Comparison of ENCODE assay signal across 11 cellular contexts in the genomic region with DNA sequence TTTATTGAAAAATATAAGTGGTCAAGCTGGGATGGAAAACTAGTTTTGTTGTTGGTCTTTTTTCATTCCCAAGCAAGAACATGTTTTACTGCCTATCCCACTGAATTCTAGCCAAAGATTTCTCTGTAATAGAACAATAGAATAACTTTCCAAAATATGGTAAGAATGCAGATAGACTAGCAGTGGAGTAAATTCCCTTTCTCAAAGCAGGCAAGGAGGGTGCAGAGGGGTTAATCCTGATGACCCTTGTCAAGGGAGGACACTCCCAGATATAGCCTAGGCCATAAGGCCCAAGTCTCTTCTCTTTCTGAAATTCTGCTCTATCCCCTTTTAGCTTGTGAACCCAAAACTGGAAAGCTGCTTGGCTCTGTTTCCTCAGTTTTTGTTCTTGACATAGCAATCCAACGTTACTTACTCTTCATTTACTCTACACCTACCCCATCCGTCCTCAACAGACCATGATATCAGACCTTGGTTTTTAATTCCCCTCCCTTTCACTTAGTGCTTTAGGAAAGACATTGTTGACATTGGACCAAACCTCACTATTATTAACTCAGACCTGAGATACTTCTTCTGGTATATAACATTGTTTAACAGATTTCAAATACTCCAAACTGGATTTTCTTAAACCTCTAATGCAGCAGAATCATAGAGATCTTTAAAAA.
DNase-seq lines count a peak whose midpoint lies in the region; ATAC-seq and TF ChIP-seq lines count a peak whose summit lies in the region.
"Had no signal": no experiment of that assay in that cellular context is flagged by ENCODE, and none has a peak within 500 bp of the region (broad histone marks: within the 10 kb centered on the region; RNA-seq: fewer than 3 reads in every experiment).

No MANE protein-coding gene starts in this region.

- TF ChIP-seq RAD21 in liver (IDR thresholded peaks at IDR 0.05) = no peak

- peaks cover 27% of the 10 kb centered on the region for H3K4me1 ChIP-seq in left ventricle myocardium inferior
- H3K4me1 ChIP-seq in liver (ENCODE audit: control insufficient read depth in 4 of 4, insufficient read depth in 4 of 4, low read length in 3 of 4) = no peaks in the 10 kb centered on the region

- no peak overlapping the region for H3K9ac ChIP-seq in liver (ENCODE audit: low read depth in 1 of 2, low read length in 2 of 2)

- H3K36me3 ChIP-seq in left ventricle myocardium inferior = no peaks in the 10 kb centered on the region
- H3K36me3 ChIP-seq in brain microvascular endothelial cell (replicated peaks) = no peaks in the 10 kb centered on the region
- H3K36me3 ChIP-seq in liver (ENCODE audit: control insufficient read depth in 4 of 4, insufficient read depth in 3 of 4, low read depth in 1 of 4, low read length in 3 of 4) = no peaks in the 10 kb centered on the region
- H3K36me3 ChIP-seq: upper lobe of left lung had no signal

- peak overlapping the region; percentile 28 for H3K27ac ChIP-seq in left ventricle myocardium inferior (replicated peaks)
- H3K27ac ChIP-seq in brain microvascular endothelial cell = peak overlapping the region; percentile 97
- H3K27ac ChIP-seq in liver (ENCODE audit: low read depth in 1 of 2, low read length in 2 of 2) = no peak overlapping the region

- H3K4me3 ChIP-seq in left ventricle myocardium inferior = no peak overlapping the region
- no peak overlapping the region for H3K4me3 ChIP-seq in brain microvascular endothelial cell (ENCODE audit: low read depth, low read length)
- no peak overlapping the region for H3K4me3 ChIP-seq in liver (ENCODE audit: low read depth in 1 of 3, low read length in 3 of 3)
- H3K4me3 ChIP-seq: upper lobe of left lung had no signal

- H3K27me3 ChIP-seq in left ventricle myocardium inferior (ENCODE audit: low read depth) (no peaks in the 10 kb centered on the region), brain microvascular endothelial cell (replicated peaks) (no peaks in the 10 kb centered on the region), liver (ENCODE audit: control insufficient read depth in 4 of 4, insufficient read depth in 4 of 4, low read length in 3 of 4) (no peaks in the 10 kb centered on the region)
- H3K27me3 ChIP-seq: upper lobe of left lung had no signal

- DNase-seq in left ventricle myocardium inferior = no peak
- no peak for DNase-seq in Right ventricle myocardium inferior (ENCODE audit: missing footprints)
- DNase-seq in brain microvascular endothelial cell = no peak
- no peak for DNase-seq in NCI-H526 (lab: John Stamatoyannopoulos, UW)
- DNase-seq in stimulated activated CD4-positive, alpha-beta T cell treated with anti-CD3 and anti-CD28 coated beads, Interleukin-12 subunit alpha, Interleukin-12 subunit beta, amount 100 ng/mL, for 4 hours = no peak
- DNase-seq in hepatic stellate cell (ENCODE audit: low spot score) = no peak
- DNase-seq: activated naive CD8-positive, alpha-beta T cell treated with anti-CD3 and anti-CD28 coated beads, Interleukin-2, amount 10 ng/mL, durations not matched to agents 7 days and 5 days; T-cell; upper lobe of left lung had no signal

- TF ChIP-seq CTCF in left ventricle myocardium inferior (IDR thresholded peaks at IDR 0.05; ENCODE audit: borderline replicate concordance) = no peak
- TF ChIP-seq CTCF in brain microvascular endothelial cell (IDR thresholded peaks at IDR 0.05; ENCODE audit: low read depth, low read length, missing control alignments) = no peak
- TF ChIP-seq CTCF in liver (IDR thresholded peaks at IDR 0.05; ENCODE audit: low read depth, low read length, missing input control) = no peak

- ATAC-seq in Right ventricle myocardium inferior (no peak), GM21526 (IDR thresholded peaks at IDR 0.05; ENCODE audit: low FRiP score, unreplicated experiment) (no peak)
- ATAC-seq: T-cell had no signal

- 72% methylated on average over 2 of the region's 2 CpGs for WGBS in liver

- intact Hi-C loops in left ventricle myocardium inferior (cut with micrococcal nuclease) (no loop called here), Right ventricle myocardium inferior (cut with DNase I) (loop anchor here (5.0 kb wide), 1 partner anchor 455 kb away; a partner anchor contains a TSS)

- H3K9me3 ChIP-seq in left ventricle myocardium inferior (replicated peaks) = no peaks in the 10 kb centered on the region
- no peaks in the 10 kb centered on the region for H3K9me3 ChIP-seq in liver (ENCODE audit: control insufficient read depth in 4 of 4, low read length in 3 of 4)
- H3K9me3 ChIP-seq: upper lobe of left lung had no signal

- in situ Hi-C loops in brain microvascular endothelial cell (cut with HindIII; ENCODE audit: low pct_ligation_motif_present, low sequenced_read_pairs) = no loop called here

TF ChIP-seq in liver, 16 proteins besides CTCF, POLR2A, EP300 and RAD21:
- TF ChIP-seq JUND (IDR thresholded peaks at IDR 0.05) (no peak), SP1 (IDR thresholded peaks at IDR 0.05) (no peak), RXRA (IDR thresholded peaks at IDR 0.05) (no peak), HNF4A (conservative IDR thresholded peaks at IDR 0.05) (no peak)
- TF ChIP-seq, protein P1, sequence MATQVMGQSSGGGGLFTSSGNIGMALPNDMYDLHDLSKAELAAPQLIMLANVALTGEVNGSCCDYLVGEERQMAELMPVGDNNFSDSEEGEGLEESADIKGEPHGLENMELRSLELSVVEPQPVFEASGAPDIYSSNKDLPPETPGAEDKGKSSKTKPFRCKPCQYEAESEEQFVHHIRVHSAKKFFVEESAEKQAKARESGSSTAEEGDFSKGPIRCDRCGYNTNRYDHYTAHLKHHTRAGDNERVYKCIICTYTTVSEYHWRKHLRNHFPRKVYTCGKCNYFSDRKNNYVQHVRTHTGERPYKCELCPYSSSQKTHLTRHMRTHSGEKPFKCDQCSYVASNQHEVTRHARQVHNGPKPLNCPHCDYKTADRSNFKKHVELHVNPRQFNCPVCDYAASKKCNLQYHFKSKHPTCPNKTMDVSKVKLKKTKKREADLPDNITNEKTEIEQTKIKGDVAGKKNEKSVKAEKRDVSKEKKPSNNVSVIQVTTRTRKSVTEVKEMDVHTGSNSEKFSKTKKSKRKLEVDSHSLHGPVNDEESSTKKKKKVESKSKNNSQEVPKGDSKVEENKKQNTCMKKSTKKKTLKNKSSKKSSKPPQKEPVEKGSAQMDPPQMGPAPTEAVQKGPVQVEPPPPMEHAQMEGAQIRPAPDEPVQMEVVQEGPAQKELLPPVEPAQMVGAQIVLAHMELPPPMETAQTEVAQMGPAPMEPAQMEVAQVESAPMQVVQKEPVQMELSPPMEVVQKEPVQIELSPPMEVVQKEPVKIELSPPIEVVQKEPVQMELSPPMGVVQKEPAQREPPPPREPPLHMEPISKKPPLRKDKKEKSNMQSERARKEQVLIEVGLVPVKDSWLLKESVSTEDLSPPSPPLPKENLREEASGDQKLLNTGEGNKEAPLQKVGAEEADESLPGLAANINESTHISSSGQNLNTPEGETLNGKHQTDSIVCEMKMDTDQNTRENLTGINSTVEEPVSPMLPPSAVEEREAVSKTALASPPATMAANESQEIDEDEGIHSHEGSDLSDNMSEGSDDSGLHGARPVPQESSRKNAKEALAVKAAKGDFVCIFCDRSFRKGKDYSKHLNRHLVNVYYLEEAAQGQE (IDR thresholded peaks at IDR 0.05) = peak; percentile 61

Comparison
In these comparisons a context has a peak if more than half of its experiments do, and no peak if none do; other contexts are left out.
1. H3K27ac ChIP-seq: peak in left ventricle myocardium inferior (single experiment) and brain microvascular endothelial cell (single experiment); none in liver (0 of 2).